ENCODE assay signal across 18 cellular contexts in genomic region chr5:134571703-134572405, GRCh38. TPM values are rescaled to one million over a fixed set of nuclear protein-coding genes. Genes with fewer than 3 reads are reported as not detected.
DNase-seq lines count a peak whose midpoint lies in the region; ATAC-seq and TF ChIP-seq lines count a peak whose summit lies in the region.
"Had no signal": no experiment of that assay in that cellular context is flagged by ENCODE, and none has a peak within 500 bp of the region (broad histone marks: within the 10 kb centered on the region; RNA-seq: fewer than 3 reads in every experiment).

No MANE protein-coding gene starts in this region.

- H3K36me3 Mint-ChIP-seq in activated naive CD4-positive, alpha-beta T cell treated with anti-CD3 and anti-CD28 coated beads, Interleukin-2, amount 50 U/mL, for 24 hours = peaks cover 7% of the 10 kb centered on the region
- peaks cover 51% of the 10 kb centered on the region for H3K36me3 Mint-ChIP-seq in activated naive CD4-positive, alpha-beta T cell treated with anti-CD3 and anti-CD28 coated beads, Interleukin-2, amount 10 ng/mL, durations not matched to agents 7 days and 5 days
- peaks cover 25% of the 10 kb centered on the region for H3K36me3 Mint-ChIP-seq in activated CD8-positive, alpha-beta T cell treated with anti-CD3 and anti-CD28 coated beads for 36 hours (ENCODE audit: low read depth)
- peaks cover 60 to 72% of the 10 kb centered on the region in 2 donors for H3K36me3 Mint-ChIP-seq in stimulated activated naive B cell treated with anti-CD40 and anti-IgM and Interleukin-4, amounts not matched to agents 10 μg/mL and 1 μg/mL and 100 μg/mL, for 72 hours

- peaks cover 0 to 69% of the 10 kb centered on the region in 2 donors for H3K4me1 ChIP-seq in right atrium auricular region

- H3K27me3 ChIP-seq in right atrium auricular region = no peaks in the 10 kb centered on the region

- no peak overlapping the region for H3K4me3 ChIP-seq in right atrium auricular region

- CTCF ChIA-PET in activated naive CD4-positive, alpha-beta T cell treated with anti-CD3 and anti-CD28 coated beads, Interleukin-2, amount 10 ng/mL, durations not matched to agents 7 days and 5 days (lab: Charles Lee) = no interaction called here
- CTCF ChIA-PET in activated CD8-positive, alpha-beta T cell treated with anti-CD3 and anti-CD28 coated beads for 36 hours (lab: Charles Lee) = interaction anchor here (0.6 to 1.4 kb wide), 2 partner anchors 14 to 44 kb away, joined by 3 to 6 read pairs; no protein-coding TSS in a partner anchor

- intact Hi-C loops in activated CD8-positive, alpha-beta T cell treated with anti-CD3 and anti-CD28 coated beads for 36 hours (cut with micrococcal nuclease) = no loop called here

- peaks cover 4% of the 10 kb centered on the region for H3K4me1 Mint-ChIP-seq in activated naive CD4-positive, alpha-beta T cell treated with anti-CD3 and anti-CD28 coated beads, Interleukin-2, amount 50 U/mL, for 24 hours
- H3K4me1 Mint-ChIP-seq in activated naive CD4-positive, alpha-beta T cell treated with anti-CD3 and anti-CD28 coated beads, Interleukin-2, amount 10 ng/mL, durations not matched to agents 7 days and 5 days = peaks cover 17% of the 10 kb centered on the region
- peaks cover 8% of the 10 kb centered on the region for H3K4me1 Mint-ChIP-seq in activated CD8-positive, alpha-beta T cell treated with anti-CD3 and anti-CD28 coated beads for 36 hours (ENCODE audit: low read depth)
- H3K4me1 Mint-ChIP-seq in stimulated activated naive B cell treated with anti-CD40 and anti-IgM and Interleukin-4, amounts not matched to agents 10 μg/mL and 1 μg/mL and 100 μg/mL, for 72 hours = peaks cover 32 to 68% of the 10 kb centered on the region in 2 donors

- H3K36me3 ChIP-seq in right atrium auricular region = peaks cover 66% of the 10 kb centered on the region

- DNase-seq in activated naive CD4-positive, alpha-beta T cell treated with anti-CD3 and anti-CD28 coated beads, Interleukin-2, amount 10 ng/mL, durations not matched to agents 7 days and 5 days = no peak
- DNase-seq in activated CD8-positive, alpha-beta T cell treated with anti-CD3 and anti-CD28 coated beads for 36 hours = no peak
- no peak for DNase-seq in right atrium auricular region (ENCODE audit: low spot score)
- no peak for DNase-seq in stimulated activated naive B cell treated with anti-CD40 and anti-IgM and Interleukin-4, amounts not matched to agents 10 μg/mL and 1 μg/mL and 100 μg/mL, for 72 hours
- DNase-seq in NCI-H1417 (lab: John Stamatoyannopoulos, UW) = no peak
- no peak for DNase-seq in SKM-1 (lab: John Stamatoyannopoulos, UW; ENCODE audit: unreplicated experiment)
- DNase-seq: anterior cingulate cortex; effector CD8-positive, alpha-beta T cell; naive thymus-derived CD4-positive, alpha-beta T cell; NCI-H1417 treated with DMSO at 0.1 percent for 48 hours; NCI-H524; small intestine; stimulated activated CD4-positive, alpha-beta T cell treated with anti-CD3 and anti-CD28 coated beads, Interleukin-4, amount 100 ng/mL, for 1 hour had no signal

- H3K9me3 ChIP-seq in right atrium auricular region = no peaks in the 10 kb centered on the region

- POLR2A ChIA-PET in activated CD8-positive, alpha-beta T cell treated with anti-CD3 and anti-CD28 coated beads for 36 hours (lab: Charles Lee) = interaction anchor here (0.6 kb wide), 1 partner anchor 1996 kb away, joined by 3 read pairs; no protein-coding TSS in a partner anchor

- no peaks in the 10 kb centered on the region for H3K27me3 Mint-ChIP-seq in activated naive CD4-positive, alpha-beta T cell treated with anti-CD3 and anti-CD28 coated beads, Interleukin-2, amount 50 U/mL, for 24 hours
- H3K27me3 Mint-ChIP-seq in activated naive CD4-positive, alpha-beta T cell treated with anti-CD3 and anti-CD28 coated beads, Interleukin-2, amount 10 ng/mL, durations not matched to agents 7 days and 5 days = no peaks in the 10 kb centered on the region
- H3K27me3 Mint-ChIP-seq in activated CD8-positive, alpha-beta T cell treated with anti-CD3 and anti-CD28 coated beads for 36 hours = no peaks in the 10 kb centered on the region
- no peaks in the 10 kb centered on the region for H3K27me3 Mint-ChIP-seq in stimulated activated naive B cell treated with anti-CD40 and anti-IgM and Interleukin-4, amounts not matched to agents 10 μg/mL and 1 μg/mL and 100 μg/mL, for 72 hours
- H3K27me3 Mint-ChIP-seq: naive thymus-derived CD4-positive, alpha-beta T cell had no signal

- no peak for ATAC-seq in activated CD8-positive, alpha-beta T cell treated with anti-CD3 and anti-CD28 coated beads for 36 hours
- ATAC-seq in stimulated activated naive B cell treated with anti-CD40 and anti-IgM and Interleukin-4, amounts not matched to agents 10 μg/mL and 1 μg/mL and 100 μg/mL, for 72 hours (replicated peaks) = no peak
- ATAC-seq in GM19397 (IDR thresholded peaks at IDR 0.05; ENCODE audit: unreplicated experiment) = no peak
- ATAC-seq: esophagus mucosa; HCT116; naive thymus-derived CD4-positive, alpha-beta T cell had no signal

- peak overlapping the region; percentile 84 for H3K27ac Mint-ChIP-seq in activated naive CD4-positive, alpha-beta T cell treated with anti-CD3 and anti-CD28 coated beads, Interleukin-2, amount 50 U/mL, for 24 hours
- no peak overlapping the region for H3K27ac Mint-ChIP-seq in activated naive CD4-positive, alpha-beta T cell treated with anti-CD3 and anti-CD28 coated beads, Interleukin-2, amount 10 ng/mL, durations not matched to agents 7 days and 5 days
- H3K27ac Mint-ChIP-seq in activated CD8-positive, alpha-beta T cell treated with anti-CD3 and anti-CD28 coated beads for 36 hours = peak overlapping the region; percentile 71
- peak overlapping the region; percentile 90 for H3K27ac Mint-ChIP-seq in stimulated activated naive B cell treated with anti-CD40 and anti-IgM and Interleukin-4, amounts not matched to agents 10 μg/mL and 1 μg/mL and 100 μg/mL, for 72 hours

- no peak for TF ChIP-seq CTCF in activated CD8-positive, alpha-beta T cell treated with anti-CD3 and anti-CD28 coated beads for 36 hours (IDR thresholded peaks at IDR 0.05)
- no peak for TF ChIP-seq CTCF in right atrium auricular region (IDR thresholded peaks at IDR 0.05)

- no peaks in the 10 kb centered on the region for H3K9me3 Mint-ChIP-seq in activated naive CD4-positive, alpha-beta T cell treated with anti-CD3 and anti-CD28 coated beads, Interleukin-2, amount 50 U/mL, for 24 hours
- H3K9me3 Mint-ChIP-seq in activated naive CD4-positive, alpha-beta T cell treated with anti-CD3 and anti-CD28 coated beads, Interleukin-2, amount 10 ng/mL, durations not matched to agents 7 days and 5 days = no peaks in the 10 kb centered on the region
- no peaks in the 10 kb centered on the region for H3K9me3 Mint-ChIP-seq in activated CD8-positive, alpha-beta T cell treated with anti-CD3 and anti-CD28 coated beads for 36 hours
- H3K9me3 Mint-ChIP-seq in stimulated activated naive B cell treated with anti-CD40 and anti-IgM and Interleukin-4, amounts not matched to agents 10 μg/mL and 1 μg/mL and 100 μg/mL, for 72 hours = no peaks in the 10 kb centered on the region

- no peak overlapping the region for H3K4me3 Mint-ChIP-seq in activated naive CD4-positive, alpha-beta T cell treated with anti-CD3 and anti-CD28 coated beads, Interleukin-2, amount 50 U/mL, for 24 hours
- no peak overlapping the region for H3K4me3 Mint-ChIP-seq in activated naive CD4-positive, alpha-beta T cell treated with anti-CD3 and anti-CD28 coated beads, Interleukin-2, amount 10 ng/mL, durations not matched to agents 7 days and 5 days
- no peak overlapping the region for H3K4me3 Mint-ChIP-seq in activated CD8-positive, alpha-beta T cell treated with anti-CD3 and anti-CD28 coated beads for 36 hours
- no peak overlapping the region for H3K4me3 Mint-ChIP-seq in stimulated activated naive B cell treated with anti-CD40 and anti-IgM and Interleukin-4, amounts not matched to agents 10 μg/mL and 1 μg/mL and 100 μg/mL, for 72 hours

- H3K27ac ChIP-seq in right atrium auricular region = peak overlapping the region; percentile 74 to 91
- H3K27ac ChIP-seq: VCaP had no signal

RNA-seq across cellular contexts. Expression of gene JADE2, which starts 46.4 kb away (rescaled TPM):
- 10 to 100 TPM; 58.7 to 61.2 TPM for total RNA-seq in activated CD8-positive, alpha-beta T cell treated with anti-CD3 and anti-CD28 coated beads for 36 hours
- total RNA-seq in right atrium auricular region = 10 to 100 TPM; 37.5 to 47.6 TPM
